21 cellular contexts compared by ENCODE assay signal in genomic region chr22:20224917-20225692, GRCh38. TPM values are rescaled to one million over a fixed set of nuclear protein-coding genes. Genes with fewer than 3 reads are reported as not detected.
A peak's percentile ranks its signal among the peaks of the same experiment; 100 is the strongest.
DNase-seq lines count a peak whose midpoint lies in the region; ATAC-seq, FAIRE-seq and TF ChIP-seq lines count a peak whose summit lies in the region.
"Had no signal": no experiment of that assay in that cellular context is flagged by ENCODE, and none has a peak within 500 bp of the region (broad histone marks: within the 10 kb centered on the region; RNA-seq: fewer than 3 reads in every experiment).

No MANE protein-coding gene starts in this region.

- no peak overlapping the region for H2BK5ac ChIP-seq in neuronal stem cell (ENCODE audit: low read length)

- peaks cover 6% of the 10 kb centered on the region for H3K79me1 ChIP-seq in neuronal stem cell (ENCODE audit: low read depth, low read length)

- H3K4ac ChIP-seq in neuronal stem cell (ENCODE audit: low read length), result peak overlapping the region; percentile 90

- H3K4me3 ChIP-seq in neuronal stem cell (ENCODE audit: low read length in 2 of 2) (peak overlapping the region in 1 of 2 donors; percentile 46), esophagus squamous epithelium (no peak overlapping the region)

- peak overlapping the region; percentile 95 for H4K8ac ChIP-seq in neuronal stem cell (ENCODE audit: low read depth, low read length)

- H3K36me3 Mint-ChIP-seq in WTC11 (peaks cover 6% of the 10 kb centered on the region; the same call in 1 of the 2 replicates), glutamatergic neuron (ENCODE audit: unreplicated experiment) (no peaks in the 10 kb centered on the region)
- no peaks in the 10 kb centered on the region for H3K36me3 Mint-ChIP-seq in activated CD8-positive, alpha-beta T cell treated with anti-CD3 and anti-CD28 coated beads, Interleukin-2, amount 10 ng/mL, durations not matched to agents 7 days and 5 days (ENCODE audit: low read depth)

- peak overlapping the region; percentile 89 for H3K9ac ChIP-seq in neuronal stem cell (ENCODE audit: low read depth, low read length, poor library complexity)

- POLR2A ChIA-PET in WTC11 (lab: Charles Lee), result no interaction called here
- POLR2A ChIA-PET in activated CD8-positive, alpha-beta T cell treated with anti-CD3 and anti-CD28 coated beads, Interleukin-2, amount 10 ng/mL, durations not matched to agents 7 days and 5 days (lab: Charles Lee), result no interaction called here

- H2BK12ac ChIP-seq in neuronal stem cell (ENCODE audit: low read length), result peak overlapping the region; percentile 59

- no peak overlapping the region for H2BK120ac ChIP-seq in neuronal stem cell (ENCODE audit: low read depth, low read length)

- peak overlapping the region; percentile 24 for H2AK5ac ChIP-seq in neuronal stem cell (ENCODE audit: low read depth, low read length)

- CTCF ChIA-PET in WTC11 (lab: Charles Lee), result interaction anchor here (1.1 kb wide), 1 partner anchor 39 kb away, joined by 3 read pairs; no protein-coding TSS in a partner anchor
- CTCF ChIA-PET in activated CD8-positive, alpha-beta T cell treated with anti-CD3 and anti-CD28 coated beads, Interleukin-2, amount 10 ng/mL, durations not matched to agents 7 days and 5 days (lab: Charles Lee), result no interaction called here

- FAIRE-seq in GM12891 (lab: Jason Lieb, UNC), result peak; percentile 67
- FAIRE-seq: D721Med had no signal

- H3K18ac ChIP-seq in neuronal stem cell (ENCODE audit: low read length), result peak overlapping the region; percentile 9

- TF ChIP-seq CTCF in WTC11 (IDR thresholded peaks at IDR 0.05) (no peak), glutamatergic neuron (IDR thresholded peaks at IDR 0.05; ENCODE audit: partially characterized antibody, unreplicated experiment) (no peak), esophagus squamous epithelium (IDR thresholded peaks at IDR 0.05) (no peak)

- intact Hi-C loops in esophagus squamous epithelium (cut with DNase I), result loop anchor here (10.0 kb wide), 1 partner anchor 60 kb away; no protein-coding TSS in a partner anchor

- peak overlapping the region; percentile 53 for H2BK15ac ChIP-seq in neuronal stem cell (ENCODE audit: low read length)

- WGBS in neuronal stem cell (ENCODE audit: extremely low coverage in 2 of 2, insufficient read length in 2 of 2, insufficient replicate concordance in 1 of 2), 2 donors, result no CpG with 5 or more reads among the region's 18 CpGs
- 90 to 95% methylated on average over 8 to 17 of the region's 18 CpGs for WGBS in esophagus squamous epithelium, 2 donors

- H3K9me3 ChIP-seq in neuronal stem cell (replicated peaks in 1 of 2; ENCODE audit: control insufficient read depth in 2 of 2, insufficient read depth in 1 of 2, low read depth in 1 of 2, low read length in 2 of 2) (peaks cover 0 to 13% of the 10 kb centered on the region in 2 donors), esophagus squamous epithelium (no peaks in the 10 kb centered on the region)

- H3K27ac ChIP-seq in neuronal stem cell (replicated peaks; ENCODE audit: low read length) (peak overlapping the region; percentile 28), esophagus squamous epithelium (no peak overlapping the region)
- H3K27ac ChIP-seq: C4-2B had no signal

- no peak for DNase-seq in GM12891 (ENCODE audit: insufficient read length, low spot score)
- no peak for DNase-seq in WTC11 (ENCODE audit: low spot score)
- DNase-seq in glutamatergic neuron, result no peak
- no peak for DNase-seq in neuronal stem cell (ENCODE audit: low spot score)
- DNase-seq in esophagus squamous epithelium (lab: John Stamatoyannopoulos, UW), result no peak
- DNase-seq in SK-N-DZ (ENCODE audit: low spot score), result no peak
- DNase-seq in activated CD8-positive, alpha-beta T cell treated with anti-CD3 and anti-CD28 coated beads, Interleukin-2, amount 10 ng/mL, durations not matched to agents 7 days and 5 days, result no peak
- DNase-seq: DMS53, GDM1, HCEC 1CT, Kasumi-1, NCI-H1694, NCI-H2081, NCI-H2171 treated with DMSO at 0.1 percent for 48 hours, NCI-H446, NCI-H526, OCI-M1, Right ventricle myocardium superior had no signal

- H3K9me3 Mint-ChIP-seq in WTC11, result peaks cover 15% of the 10 kb centered on the region
- peaks cover 12% of the 10 kb centered on the region for H3K9me3 Mint-ChIP-seq in glutamatergic neuron (ENCODE audit: unreplicated experiment)
- no peaks in the 10 kb centered on the region for H3K9me3 Mint-ChIP-seq in activated CD8-positive, alpha-beta T cell treated with anti-CD3 and anti-CD28 coated beads, Interleukin-2, amount 10 ng/mL, durations not matched to agents 7 days and 5 days (ENCODE audit: insufficient read depth)

- no peak overlapping the region; the same call in 1 of the 2 replicates for H3K27ac Mint-ChIP-seq in WTC11
- peak overlapping the region; percentile 77 for H3K27ac Mint-ChIP-seq in glutamatergic neuron (ENCODE audit: unreplicated experiment)
- H3K27ac Mint-ChIP-seq in activated CD8-positive, alpha-beta T cell treated with anti-CD3 and anti-CD28 coated beads, Interleukin-2, amount 10 ng/mL, durations not matched to agents 7 days and 5 days, result no peak overlapping the region

- H2AFZ ChIP-seq in neuronal stem cell (ENCODE audit: low read length), result no peak overlapping the region

- H3K4me2 ChIP-seq in neuronal stem cell (ENCODE audit: insufficient read depth, low read length, poor library complexity, severe bottlenecking), result no peak overlapping the region

- peaks cover 0 to 39% (median 2%) of the 10 kb centered on the region in 3 experiments for H3K27me3 ChIP-seq in neuronal stem cell (ENCODE audit: control insufficient read depth in 3 of 3, insufficient read depth in 3 of 3, low read depth in 1 of 3, low read length in 3 of 3)
- H3K27me3 ChIP-seq in esophagus squamous epithelium, result peaks cover 0 to 16% (median 0%) of the 10 kb centered on the region in 4 donors

- H3K23ac ChIP-seq in neuronal stem cell (ENCODE audit: low read depth, low read length, poor library complexity), result peak overlapping the region; percentile 97

- peaks cover 0 to 9% of the 10 kb centered on the region in 2 donors for H3K4me1 ChIP-seq in neuronal stem cell (ENCODE audit: control insufficient read depth in 2 of 2, insufficient read depth in 1 of 2, low read depth in 1 of 2, low read length in 2 of 2)
- peaks cover 0 to 20% (median 0%) of the 10 kb centered on the region in 3 donors for H3K4me1 ChIP-seq in esophagus squamous epithelium

- H3K27me3 Mint-ChIP-seq in WTC11 (ENCODE audit: low read depth), result peaks cover 3% of the 10 kb centered on the region; the same call in 1 of the 2 replicates
- peaks cover 17% of the 10 kb centered on the region for H3K27me3 Mint-ChIP-seq in glutamatergic neuron (ENCODE audit: unreplicated experiment)
- H3K27me3 Mint-ChIP-seq in activated CD8-positive, alpha-beta T cell treated with anti-CD3 and anti-CD28 coated beads, Interleukin-2, amount 10 ng/mL, durations not matched to agents 7 days and 5 days (ENCODE audit: low read depth), result no peaks in the 10 kb centered on the region

- H3K14ac ChIP-seq in neuronal stem cell (ENCODE audit: low read length), result peak overlapping the region; percentile 95

- no peak for ATAC-seq in WTC11
- no peak for ATAC-seq in activated CD8-positive, alpha-beta T cell treated with anti-CD3 and anti-CD28 coated beads, Interleukin-2, amount 10 ng/mL, durations not matched to agents 7 days and 5 days
- no peak for ATAC-seq in GM21526 (IDR thresholded peaks at IDR 0.05; ENCODE audit: low FRiP score, unreplicated experiment)

- H4K91ac ChIP-seq in neuronal stem cell (ENCODE audit: low read depth, low read length, poor library complexity), result peak overlapping the region; percentile 68

- no peak overlapping the region for H3K4me3 Mint-ChIP-seq in WTC11
- peak overlapping the region; percentile 6 for H3K4me3 Mint-ChIP-seq in glutamatergic neuron (ENCODE audit: unreplicated experiment)
- no peak overlapping the region for H3K4me3 Mint-ChIP-seq in activated CD8-positive, alpha-beta T cell treated with anti-CD3 and anti-CD28 coated beads, Interleukin-2, amount 10 ng/mL, durations not matched to agents 7 days and 5 days

- TF ChIP-seq POLR2A in GM12891 (IDR thresholded peaks at IDR 0.05; ENCODE audit: low read depth, low read length) (no peak), esophagus squamous epithelium (IDR thresholded peaks at IDR 0.05) (no peak)

- H3K4me1 Mint-ChIP-seq in WTC11, result no peaks in the 10 kb centered on the region
- peaks cover 25% of the 10 kb centered on the region for H3K4me1 Mint-ChIP-seq in glutamatergic neuron (ENCODE audit: low read depth, unreplicated experiment)
- H3K4me1 Mint-ChIP-seq in activated CD8-positive, alpha-beta T cell treated with anti-CD3 and anti-CD28 coated beads, Interleukin-2, amount 10 ng/mL, durations not matched to agents 7 days and 5 days (ENCODE audit: low read depth), result no peaks in the 10 kb centered on the region

- H3K36me3 ChIP-seq in neuronal stem cell (replicated peaks in 1 of 2; ENCODE audit: control insufficient read depth in 2 of 2, insufficient read depth in 2 of 2, low read length in 2 of 2), result peaks cover 0 to 6% of the 10 kb centered on the region in 2 donors
- no peaks in the 10 kb centered on the region for H3K36me3 ChIP-seq in esophagus squamous epithelium

TF ChIP-seq in GM12891, 5 proteins besides CTCF, POLR2A, EP300 and RAD21:
- TF ChIP-seq SPI1 (IDR thresholded peaks at IDR 0.05; ENCODE audit: low read depth, low read length), result no peak
- no peak for TF ChIP-seq POLR2AphosphoS5 (IDR thresholded peaks at IDR 0.05; ENCODE audit: low read depth, low read length)
- TF ChIP-seq PAX5 (IDR thresholded peaks at IDR 0.05; ENCODE audit: insufficient read depth, low read length, severe bottlenecking), result no peak
- TF ChIP-seq POU2F2 (IDR thresholded peaks at IDR 0.05; ENCODE audit: low read depth, low read length), result no peak
- no peak for TF ChIP-seq TAF1 (IDR thresholded peaks at IDR 0.05; ENCODE audit: low read depth, low read length)

TF ChIP-seq in WTC11, 78 proteins besides CTCF, POLR2A, EP300 and RAD21 (continues in another document):
- TF ChIP-seq TCF7 (CRISPR knock-in tag; IDR thresholded peaks at IDR 0.05; ENCODE audit: low read depth) (0 out of 2 replicates have a peak, but pooled peaks have one; percentile 10), MLX (CRISPR knock-in tag; IDR thresholded peaks at IDR 0.05) (no peak), TEAD1 (CRISPR knock-in tag; IDR thresholded peaks at IDR 0.05) (no peak)

RNA-seq across cellular contexts. Expression of gene RTN4R, which starts 43.0 kb away (rescaled TPM):
- polyA plus RNA-seq in GM12891 (2012; ENCODE audit: low read depth, missing spikeins), result 0.35 TPM
- total RNA-seq in WTC11 (2021), result 23.0 to 27.0 TPM (median 25.0 TPM) in 3 replicates
- total RNA-seq in glutamatergic neuron (ENCODE audit: unreplicated experiment), result 38.3 TPM
- polyA plus RNA-seq in neuronal stem cell (2013, experiment 1 of 2), result 23.2 TPM
- polyA plus RNA-seq in neuronal stem cell (2013, experiment 2 of 2), result 22.9 TPM
- 1 to 10 TPM in 3 of 4 donors, under 1 TPM in 1; 0.97 to 3.9 (median 2.5) TPM for total RNA-seq in esophagus squamous epithelium
- polyA plus RNA-seq in SK-N-DZ (2014; cell fraction: cytosol; rRNA removed), result 10.6 and 16.7 TPM in 2 replicates
- 8.3 and 9.4 TPM in 2 replicates for polyA plus RNA-seq in SK-N-DZ (2014; cell fraction: nucleus; rRNA removed)
- total RNA-seq in activated CD8-positive, alpha-beta T cell treated with anti-CD3 and anti-CD28 coated beads, Interleukin-2, amount 10 ng/mL, durations not matched to agents 7 days and 5 days, result 1 to 10 TPM; 3.7 to 3.8 TPM
